ENCODE assay signal across 8 cellular contexts in the genomic region with DNA sequence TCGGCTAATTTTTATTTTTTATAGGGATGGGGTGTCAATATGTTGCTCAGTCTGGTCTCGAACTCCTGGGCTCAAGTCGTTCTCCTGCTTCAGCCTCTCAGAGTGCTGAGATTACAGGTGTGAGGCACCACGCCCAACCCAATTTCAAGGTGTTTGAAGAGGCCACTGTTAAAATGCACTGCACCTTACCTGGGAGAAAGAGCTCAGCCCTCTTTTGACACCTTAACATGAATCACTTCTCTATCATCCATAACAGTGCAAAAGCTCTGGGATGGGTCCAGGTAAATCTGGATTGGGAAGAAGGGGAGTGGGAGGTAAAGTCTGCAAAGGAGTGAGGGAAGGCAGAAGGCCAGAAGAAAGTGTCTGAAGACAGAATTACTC. TPM values are rescaled to one million over a fixed set of nuclear protein-coding genes. Genes with fewer than 3 reads are reported as not detected.
DNase-seq lines count a peak whose midpoint lies in the region; ATAC-seq and TF ChIP-seq lines count a peak whose summit lies in the region.

No MANE protein-coding gene starts in this region.

- intact Hi-C loops in esophagus muscularis mucosa (cut with DNase I): loop anchor here (5.0 kb wide), 1 partner anchor 47 kb away; a partner anchor contains a TSS

- TF ChIP-seq CTCF in GM12875 (IDR thresholded peaks at IDR 0.05; ENCODE audit: borderline replicate concordance, insufficient read depth, low read depth, low read length): no peak
- TF ChIP-seq CTCF in esophagus muscularis mucosa (IDR thresholded peaks at IDR 0.05): no peak
- TF ChIP-seq CTCF in retinal pigment epithelial cell (conservative IDR thresholded peaks at IDR 0.05; ENCODE audit: low read depth, low read length): no peak

- H3K36me3 ChIP-seq in SJSA1: peaks cover 36% of the 10 kb centered on the region
- peaks cover 16 to 20% (median 18%) of the 10 kb centered on the region in 4 donors for H3K36me3 ChIP-seq in esophagus muscularis mucosa

- 83% methylated on average over 4 of the region's 4 CpGs for WGBS in esophagus muscularis mucosa

- TF ChIP-seq POLR2A in esophagus muscularis mucosa (IDR thresholded peaks at IDR 0.05; ENCODE audit: low read depth): no peak

- H3K27ac ChIP-seq in SJSA1: no peak overlapping the region
- H3K27ac ChIP-seq in esophagus muscularis mucosa (replicated peaks in 1 of 4): peak overlapping the region; percentile 89 to 94 (median 91)

- no peak for ATAC-seq in GM18520 (IDR thresholded peaks at IDR 0.05; ENCODE audit: unreplicated experiment)

- H3K4me3 ChIP-seq in GM12875 (ENCODE audit: low read depth, low read length) (peak overlapping the region; percentile 97), SJSA1 (peak overlapping the region; percentile 95), esophagus muscularis mucosa (peak overlapping the region; percentile 72 to 92 (median 81)), retinal pigment epithelial cell (ENCODE audit: low read length) (peak overlapping the region; percentile 86)

- no peak for TF ChIP-seq EP300 in esophagus muscularis mucosa (IDR thresholded peaks at IDR 0.05)

- H3K9me3 ChIP-seq in SJSA1 (replicated peaks): no peaks in the 10 kb centered on the region
- no peaks in the 10 kb centered on the region for H3K9me3 ChIP-seq in esophagus muscularis mucosa

- DNase-seq in SJSA1 (ENCODE audit: low read depth in 1 of 2, low spot score in 2 of 2): no peak
- DNase-seq in esophagus muscularis mucosa (ENCODE audit: extremely low spot score): no peak
- DNase-seq in retinal pigment epithelial cell (ENCODE audit: low read depth): no peak
- DNase-seq in NCI-H345 (lab: John Stamatoyannopoulos, UW): no peak
- DNase-seq in inferior parietal cortex (ENCODE audit: extremely low spot score): no peak
- DNase-seq in anterior cingulate cortex (lab: John Stamatoyannopoulos, UW): no peak

- H3K4me1 ChIP-seq in SJSA1 (replicated peaks) (peaks cover 24% of the 10 kb centered on the region), esophagus muscularis mucosa (peaks cover 20 to 31% (median 30%) of the 10 kb centered on the region in 4 donors)

- H3K27me3 ChIP-seq in SJSA1 (replicated peaks): peaks cover 3% of the 10 kb centered on the region; the same call in 1 of the 2 replicates
- H3K27me3 ChIP-seq in esophagus muscularis mucosa: peaks cover 0 to 3% (median 0%) of the 10 kb centered on the region in 4 donors

RNA-seq across cellular contexts. Expression of a gene that starts 0.6 kb away (rescaled TPM):
- total RNA-seq in SJSA1 (2014; rRNA removed; shearing (Covaris generic)): 16.9 and 17.4 TPM in 2 replicates
- 10 to 100 TPM; 16.9 to 28.7 (median 22.2) TPM for total RNA-seq in esophagus muscularis mucosa

RNA-seq across cellular contexts. Expression of a gene that starts 44.7 kb away (rescaled TPM):
- total RNA-seq in SJSA1 (2014; rRNA removed; shearing (Covaris generic)): 3.7 and 6.3 TPM in 2 replicates
- total RNA-seq in esophagus muscularis mucosa: 1 to 10 TPM; 4.8 to 8.8 (median 7.4) TPM

RNA-seq across cellular contexts. Expression of a gene that starts 47.5 kb away (rescaled TPM):
- total RNA-seq in SJSA1 (2014; rRNA removed; shearing (Covaris generic)): 5.6 and 12.3 TPM in 2 replicates
- 10 to 100 TPM; 16.9 to 22.6 (median 19.2) TPM for total RNA-seq in esophagus muscularis mucosa
